11 cellular contexts compared by ENCODE assay signal in genomic region chr6:159959976-159960384, GRCh38. TPM values are rescaled to one million over a fixed set of nuclear protein-coding genes. Genes with fewer than 3 reads are reported as not detected.
DNase-seq lines count a peak whose midpoint lies in the region; ATAC-seq and TF ChIP-seq lines count a peak whose summit lies in the region.
"Had no signal": no experiment of that assay in that cellular context is flagged by ENCODE, and none has a peak within 500 bp of the region (broad histone marks: within the 10 kb centered on the region; RNA-seq: fewer than 3 reads in every experiment).

No MANE protein-coding gene starts in this region.

- H3K36me3 Mint-ChIP-seq in stimulated activated naive B cell treated with anti-CD40 and anti-IgM and Interleukin-4, amounts not matched to agents 10 μg/mL and 1 μg/mL and 100 μg/mL, for 72 hours: no peaks in the 10 kb centered on the region
- H3K36me3 Mint-ChIP-seq in activated T-helper 1 cell treated with anti-CD3 and anti-CD28 coated beads, Interleukin-12 subunit alpha, Interleukin-12 subunit beta, Interleukin-2, Interleukin-4 antibody, amounts not matched to agents 30 ng/mL and 10 ng/mL and 1 ng/mL, durations not matched to agents 14 hours and 24 hours and 36 hours (ENCODE audit: low read depth): no peaks in the 10 kb centered on the region
- H3K36me3 Mint-ChIP-seq: activated naive CD8-positive, alpha-beta T cell treated with anti-CD3 and anti-CD28 coated beads, Interleukin-2, amount 10 ng/mL, durations not matched to agents 7 days and 5 days had no signal

- H3K9me3 Mint-ChIP-seq in stimulated activated naive B cell treated with anti-CD40 and anti-IgM and Interleukin-4, amounts not matched to agents 10 μg/mL and 1 μg/mL and 100 μg/mL, for 72 hours: peaks cover 0 to 1% of the 10 kb centered on the region in 2 donors
- no peaks in the 10 kb centered on the region for H3K9me3 Mint-ChIP-seq in activated T-helper 1 cell treated with anti-CD3 and anti-CD28 coated beads, Interleukin-12 subunit alpha, Interleukin-12 subunit beta, Interleukin-2, Interleukin-4 antibody, amounts not matched to agents 30 ng/mL and 10 ng/mL and 1 ng/mL, durations not matched to agents 14 hours and 24 hours and 36 hours

- peak overlapping the region; percentile 17 to 60 (median 44) for H3K27ac ChIP-seq in esophagus muscularis mucosa (replicated peaks in 1 of 4)
- H3K27ac ChIP-seq in lung (ENCODE audit: low read depth in 1 of 2, low read length in 1 of 2): peak overlapping the region; percentile 52 to 68

- no peak for DNase-seq in esophagus muscularis mucosa (ENCODE audit: extremely low spot score)
- no peak for DNase-seq in lung (ENCODE audit: low spot score)
- no peak for DNase-seq in stimulated activated naive B cell treated with anti-CD40 and anti-IgM and Interleukin-4, amounts not matched to agents 10 μg/mL and 1 μg/mL and 100 μg/mL, for 72 hours
- DNase-seq in NOMO-1 treated with dmso at 0.1 percent for 144 hours (lab: John Stamatoyannopoulos, UW; ENCODE audit: unreplicated experiment): no peak
- no peak for DNase-seq in activated T-helper 1 cell treated with anti-CD3 and anti-CD28 coated beads, Interleukin-12 subunit alpha, Interleukin-12 subunit beta, Interleukin-2, Interleukin-4 antibody, amounts not matched to agents 30 ng/mL and 10 ng/mL and 1 ng/mL, durations not matched to agents 14 hours and 24 hours and 36 hours (ENCODE audit: low spot score)
- DNase-seq: activated naive CD8-positive, alpha-beta T cell treated with anti-CD3 and anti-CD28 coated beads, Interleukin-2, amount 10 ng/mL, durations not matched to agents 7 days and 5 days; NCI-H1694; T-helper 2 cell had no signal

- peak overlapping the region; percentile 85 for H3K27ac Mint-ChIP-seq in stimulated activated naive B cell treated with anti-CD40 and anti-IgM and Interleukin-4, amounts not matched to agents 10 μg/mL and 1 μg/mL and 100 μg/mL, for 72 hours
- no peak overlapping the region for H3K27ac Mint-ChIP-seq in activated T-helper 1 cell treated with anti-CD3 and anti-CD28 coated beads, Interleukin-12 subunit alpha, Interleukin-12 subunit beta, Interleukin-2, Interleukin-4 antibody, amounts not matched to agents 30 ng/mL and 10 ng/mL and 1 ng/mL, durations not matched to agents 14 hours and 24 hours and 36 hours
- H3K27ac Mint-ChIP-seq: activated naive CD8-positive, alpha-beta T cell treated with anti-CD3 and anti-CD28 coated beads, Interleukin-2, amount 10 ng/mL, durations not matched to agents 7 days and 5 days had no signal

- no peaks in the 10 kb centered on the region for H3K27me3 Mint-ChIP-seq in stimulated activated naive B cell treated with anti-CD40 and anti-IgM and Interleukin-4, amounts not matched to agents 10 μg/mL and 1 μg/mL and 100 μg/mL, for 72 hours
- H3K27me3 Mint-ChIP-seq in activated T-helper 1 cell treated with anti-CD3 and anti-CD28 coated beads, Interleukin-12 subunit alpha, Interleukin-12 subunit beta, Interleukin-2, Interleukin-4 antibody, amounts not matched to agents 30 ng/mL and 10 ng/mL and 1 ng/mL, durations not matched to agents 14 hours and 24 hours and 36 hours (ENCODE audit: insufficient read depth): peaks cover 18% of the 10 kb centered on the region

- H3K9me3 ChIP-seq in esophagus muscularis mucosa: no peaks in the 10 kb centered on the region
- peaks cover 0 to 2% of the 10 kb centered on the region in 2 donors for H3K9me3 ChIP-seq in lung (ENCODE audit: control insufficient read depth in 2 of 2, insufficient read depth in 1 of 2, low read length in 1 of 2)

- H3K27me3 ChIP-seq in esophagus muscularis mucosa (peaks cover 0 to 4% (median 0%) of the 10 kb centered on the region in 4 donors), lung (ENCODE audit: control insufficient read depth, insufficient read depth) (no peaks in the 10 kb centered on the region)

- TF ChIP-seq CTCF in esophagus muscularis mucosa (IDR thresholded peaks at IDR 0.05): no peak
- TF ChIP-seq CTCF in lung (IDR thresholded peaks at IDR 0.05; ENCODE audit: control extremely low read depth, extremely low read depth): no peak

- no peak for TF ChIP-seq POLR2A in esophagus muscularis mucosa (IDR thresholded peaks at IDR 0.05; ENCODE audit: low read depth)

- no peak for TF ChIP-seq EP300 in esophagus muscularis mucosa (IDR thresholded peaks at IDR 0.05)

- ATAC-seq in HG02610 (IDR thresholded peaks at IDR 0.05; ENCODE audit: unreplicated experiment) (peak; percentile 41), lung (ENCODE audit: insufficient read depth, low FRiP score) (peak; percentile 65), GM21717 (IDR thresholded peaks at IDR 0.05; ENCODE audit: unreplicated experiment) (no peak), GM19452 (IDR thresholded peaks at IDR 0.05; ENCODE audit: unreplicated experiment) (no peak)
- ATAC-seq in stimulated activated naive B cell treated with anti-CD40 and anti-IgM and Interleukin-4, amounts not matched to agents 10 μg/mL and 1 μg/mL and 100 μg/mL, for 72 hours (replicated peaks): no peak

- WGBS in esophagus muscularis mucosa: 55% methylated on average over 3 of the region's 3 CpGs
- WGBS in lung, 2 donors: 59 to 64% methylated on average over 3 of the region's 3 CpGs

- H3K4me1 ChIP-seq in esophagus muscularis mucosa: peaks cover 0 to 9% (median 8%) of the 10 kb centered on the region in 4 donors
- peaks cover 1 to 10% of the 10 kb centered on the region in 2 donors for H3K4me1 ChIP-seq in lung (ENCODE audit: control insufficient read depth in 2 of 2, insufficient read depth in 2 of 2, low read length in 2 of 2)

- peaks cover 37 to 53% of the 10 kb centered on the region in 2 donors for H3K4me1 Mint-ChIP-seq in stimulated activated naive B cell treated with anti-CD40 and anti-IgM and Interleukin-4, amounts not matched to agents 10 μg/mL and 1 μg/mL and 100 μg/mL, for 72 hours
- peaks cover 13% of the 10 kb centered on the region for H3K4me1 Mint-ChIP-seq in activated T-helper 1 cell treated with anti-CD3 and anti-CD28 coated beads, Interleukin-12 subunit alpha, Interleukin-12 subunit beta, Interleukin-2, Interleukin-4 antibody, amounts not matched to agents 30 ng/mL and 10 ng/mL and 1 ng/mL, durations not matched to agents 14 hours and 24 hours and 36 hours (ENCODE audit: low read depth)

- H3K4me3 ChIP-seq in esophagus muscularis mucosa: no peak overlapping the region
- no peak overlapping the region for H3K4me3 ChIP-seq in lung

- H3K36me3 ChIP-seq in esophagus muscularis mucosa (no peaks in the 10 kb centered on the region), lung (ENCODE audit: control insufficient read depth in 2 of 2, insufficient read depth in 2 of 2, low read length in 2 of 2) (no peaks in the 10 kb centered on the region)

- intact Hi-C loops in esophagus muscularis mucosa (cut with DNase I): no loop called here
- intact Hi-C loops in activated T-helper 1 cell treated with anti-CD3 and anti-CD28 coated beads, Interleukin-12 subunit alpha, Interleukin-12 subunit beta, Interleukin-2, Interleukin-4 antibody, amounts not matched to agents 30 ng/mL and 10 ng/mL and 1 ng/mL, durations not matched to agents 14 hours and 24 hours and 36 hours (cut with micrococcal nuclease): loop anchor here (2.0 kb wide), 1 partner anchor 17 kb away; no protein-coding TSS in a partner anchor

- peak overlapping the region in 1 of 2 donors; percentile 10 for H3K4me3 Mint-ChIP-seq in stimulated activated naive B cell treated with anti-CD40 and anti-IgM and Interleukin-4, amounts not matched to agents 10 μg/mL and 1 μg/mL and 100 μg/mL, for 72 hours
- no peak overlapping the region for H3K4me3 Mint-ChIP-seq in activated T-helper 1 cell treated with anti-CD3 and anti-CD28 coated beads, Interleukin-12 subunit alpha, Interleukin-12 subunit beta, Interleukin-2, Interleukin-4 antibody, amounts not matched to agents 30 ng/mL and 10 ng/mL and 1 ng/mL, durations not matched to agents 14 hours and 24 hours and 36 hours
- H3K4me3 Mint-ChIP-seq: activated naive CD8-positive, alpha-beta T cell treated with anti-CD3 and anti-CD28 coated beads, Interleukin-2, amount 10 ng/mL, durations not matched to agents 7 days and 5 days had no signal

RNA-seq across cellular contexts. Expression of gene IGF2R, which starts 8.9 kb away (rescaled TPM):
- total RNA-seq in esophagus muscularis mucosa (10 to 100 TPM; 43.6 to 75.3 (median 58.4) TPM), lung (100 to 1,000 TPM; 118 to 125 TPM)
- polyA plus RNA-seq in lung: 10 to 100 TPM; 30.0 to 67.3 TPM
- 118 and 126 TPM in 2 replicates for total RNA-seq in activated T-helper 1 cell treated with anti-CD3 and anti-CD28 coated beads, Interleukin-12 subunit alpha, Interleukin-12 subunit beta, Interleukin-2, Interleukin-4 antibody, amounts not matched to agents 30 ng/mL and 10 ng/mL and 1 ng/mL, durations not matched to agents 14 hours and 24 hours and 36 hours

Comparison
In these comparisons a context has a peak if more than half of its experiments do, and no peak if none do; other contexts are left out.
1. ATAC-seq: peak in HG02610 (single experiment) and lung (single experiment); none in stimulated activated naive B cell treated with anti-CD40 and anti-IgM and Interleukin-4, amounts not matched to agents 10 μg/mL and 1 μg/mL and 100 μg/mL, for 72 hours (0 of 2), GM21717 (single experiment) and GM19452 (single experiment).